ENCODE assay signal across 16 cellular contexts in the genomic region with DNA sequence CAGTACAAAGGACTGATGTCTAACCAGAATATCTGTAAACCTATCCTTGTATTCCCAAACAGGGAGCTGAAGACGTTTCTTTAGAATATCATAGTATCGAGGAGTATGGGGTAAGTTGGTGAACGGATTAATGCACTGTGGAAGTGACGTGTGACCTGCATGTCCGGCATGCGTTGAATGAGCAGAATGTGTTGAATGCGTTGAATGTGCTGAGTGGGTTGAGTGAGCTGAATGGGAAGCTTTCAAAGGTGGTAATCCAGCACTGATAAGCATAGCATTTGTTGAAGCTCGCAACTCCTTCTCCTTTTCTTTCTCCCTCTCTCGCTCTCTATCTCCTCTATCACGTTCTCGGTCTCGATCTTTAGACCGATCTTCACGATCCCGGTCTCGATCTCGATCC. TPM values are rescaled to one million over a fixed set of nuclear protein-coding genes. Genes with fewer than 3 reads are reported as not detected.
DNase-seq lines count a peak whose midpoint lies in the region; ATAC-seq and TF ChIP-seq lines count a peak whose summit lies in the region.
"Had no signal": no experiment of that assay in that cellular context is flagged by ENCODE, and none has a peak within 500 bp of the region (broad histone marks: within the 10 kb centered on the region; RNA-seq: fewer than 3 reads in every experiment).

No MANE protein-coding gene starts in this region.

- H3K27me3 Mint-ChIP-seq in CD4-positive, CD25-positive, alpha-beta regulatory T cell, result no peaks in the 10 kb centered on the region
- no peaks in the 10 kb centered on the region for H3K27me3 Mint-ChIP-seq in WTC11 (ENCODE audit: low read depth)
- no peaks in the 10 kb centered on the region for H3K27me3 Mint-ChIP-seq in naive thymus-derived CD8-positive, alpha-beta T cell

- peaks cover 38% of the 10 kb centered on the region for H3K4me1 ChIP-seq in CD4-positive, CD25-positive, alpha-beta regulatory T cell (ENCODE audit: control insufficient read depth, insufficient read depth, low read length, poor library complexity, severe bottlenecking)
- H3K4me1 ChIP-seq in DND-41 (ENCODE audit: insufficient read depth, low read length) (peaks cover 48% of the 10 kb centered on the region), mesendoderm (ENCODE audit: control insufficient read depth, low read depth, low read length) (peaks cover 5% of the 10 kb centered on the region), esophagus muscularis mucosa (peaks cover 47 to 94% (median 62%) of the 10 kb centered on the region in 4 donors)

- no peak overlapping the region for H3K4ac ChIP-seq in mesendoderm (ENCODE audit: low read depth, low read length)

- POLR2A ChIA-PET in WTC11 (lab: Charles Lee), result no interaction called here
- POLR2A ChIA-PET in naive thymus-derived CD8-positive, alpha-beta T cell (lab: Charles Lee), result interaction anchor here (1.2 kb wide), 1 partner anchor 8 kb away, joined by 6 read pairs; the partner anchor contains the start of gene DHX15

- H3K27me3 ChIP-seq in CD4-positive, CD25-positive, alpha-beta regulatory T cell (ENCODE audit: control insufficient read depth, insufficient read depth, low read length), result no peaks in the 10 kb centered on the region
- H3K27me3 ChIP-seq in DND-41 (ENCODE audit: insufficient read depth, low read length, poor library complexity) (no peaks in the 10 kb centered on the region), mesendoderm (ENCODE audit: insufficient read depth, low read length, poor library complexity) (no peaks in the 10 kb centered on the region), esophagus muscularis mucosa (no peaks in the 10 kb centered on the region)
- H3K27me3 ChIP-seq: BLaER1 had no signal

- H3K4me3 ChIP-seq in CD4-positive, CD25-positive, alpha-beta regulatory T cell (ENCODE audit: low read depth, low read length), result peak overlapping the region; percentile 28
- H3K4me3 ChIP-seq in DND-41 (ENCODE audit: low read depth in 1 of 2, low read length in 2 of 2) (peak overlapping the region in 1 of 2 experiments; percentile 0; a peak in 1 of 4 replicates), mesendoderm (ENCODE audit: low read length) (no peak overlapping the region), esophagus muscularis mucosa (no peak overlapping the region)
- H3K4me3 ChIP-seq: BLaER1, SK-N-MC had no signal

- no peaks in the 10 kb centered on the region for H3K9me3 ChIP-seq in CD4-positive, CD25-positive, alpha-beta regulatory T cell (ENCODE audit: control insufficient read depth in 2 of 2, low read length in 2 of 2)
- no peaks in the 10 kb centered on the region for H3K9me3 ChIP-seq in DND-41 (ENCODE audit: insufficient read depth, low read length, severe bottlenecking)
- no peaks in the 10 kb centered on the region for H3K9me3 ChIP-seq in esophagus muscularis mucosa

- no peak overlapping the region for H3K27ac ChIP-seq in CD4-positive, CD25-positive, alpha-beta regulatory T cell (ENCODE audit: insufficient read depth, low read length, poor library complexity, severe bottlenecking)
- H3K27ac ChIP-seq in DND-41 (ENCODE audit: low read length), result no peak overlapping the region
- no peak overlapping the region for H3K27ac ChIP-seq in mesendoderm (ENCODE audit: low read depth, low read length)
- H3K27ac ChIP-seq in esophagus muscularis mucosa (replicated peaks in 1 of 4), result no peak overlapping the region
- H3K27ac ChIP-seq: BLaER1, SK-N-MC had no signal

- peak overlapping the region in 1 of 4 donors; percentile 42 for H3K4me3 Mint-ChIP-seq in CD4-positive, CD25-positive, alpha-beta regulatory T cell
- no peak overlapping the region; the same call in 1 of the 2 replicates for H3K4me3 Mint-ChIP-seq in WTC11
- H3K4me3 Mint-ChIP-seq in naive thymus-derived CD8-positive, alpha-beta T cell, result peak overlapping the region in 2 of 10 donors; percentile 8 to 22

- H3K4me2 ChIP-seq in DND-41 (ENCODE audit: insufficient read depth, low read length) (peak overlapping the region; percentile 42; the same call in 1 of the 2 replicates), mesendoderm (ENCODE audit: low read length) (no peak overlapping the region)
- H3K4me2 ChIP-seq: BLaER1 had no signal

- H2AK5ac ChIP-seq in mesendoderm (ENCODE audit: low read length), result no peak overlapping the region

- H4K5ac ChIP-seq in mesendoderm (ENCODE audit: low read length), result no peak overlapping the region

- no peak for ATAC-seq in CD4-positive, CD25-positive, alpha-beta regulatory T cell (ENCODE audit: low read depth in 2 of 2)
- ATAC-seq in DND-41 (ENCODE audit: insufficient read depth, low read depth) (no peak), WTC11 (no peak)
- no peak for ATAC-seq in naive thymus-derived CD8-positive, alpha-beta T cell

- H3K56ac ChIP-seq in mesendoderm (ENCODE audit: low read length), result no peak overlapping the region

- intact Hi-C loops in esophagus muscularis mucosa (cut with DNase I), result no loop called here

- DNase-seq in CD4-positive, CD25-positive, alpha-beta regulatory T cell, result no peak
- no peak for DNase-seq in DND-41
- no peak for DNase-seq in WTC11 (ENCODE audit: low spot score)
- DNase-seq in mesendoderm, result peak; percentile 72
- no peak for DNase-seq in naive thymus-derived CD8-positive, alpha-beta T cell
- DNase-seq in esophagus muscularis mucosa (ENCODE audit: extremely low spot score), result no peak
- DNase-seq in NCI-H1694 (lab: John Stamatoyannopoulos, UW), result no peak
- DNase-seq: KBM-7, NCI-H187, NCI-H2107, NCI-H2227 treated with DMSO at 0.1 percent for 48 hours, NCI-H524, NCI-H82, SHP77 had no signal

- H2BK15ac ChIP-seq in mesendoderm (replicated peaks; ENCODE audit: low read depth), result no peak overlapping the region

- H2BK5ac ChIP-seq in mesendoderm (ENCODE audit: low read length), result no peak overlapping the region

- H4K20me1 ChIP-seq in DND-41 (ENCODE audit: insufficient read depth, low read length), result peaks cover 99% of the 10 kb centered on the region

- CTCF ChIA-PET in WTC11 (lab: Charles Lee), result interaction anchor here (1.6 kb wide), 1 partner anchor 101 kb away, joined by 4 read pairs; no protein-coding TSS in a partner anchor

- no peak overlapping the region for H2BK120ac ChIP-seq in mesendoderm (ENCODE audit: low read depth, low read length)

- peaks cover 46% of the 10 kb centered on the region for H3K36me3 ChIP-seq in CD4-positive, CD25-positive, alpha-beta regulatory T cell (ENCODE audit: control insufficient read depth, insufficient read depth, low read length)
- H3K36me3 ChIP-seq in DND-41 (ENCODE audit: insufficient read depth, low read length), result peaks cover 97% of the 10 kb centered on the region
- H3K36me3 ChIP-seq in mesendoderm (ENCODE audit: control insufficient read depth, insufficient read depth, low read length), result peaks cover 9% of the 10 kb centered on the region
- H3K36me3 ChIP-seq in esophagus muscularis mucosa, result peaks cover 15 to 50% (median 33%) of the 10 kb centered on the region in 4 donors

- peaks cover 5% of the 10 kb centered on the region for H3K79me1 ChIP-seq in mesendoderm (ENCODE audit: low read length)

- H3K9ac ChIP-seq in DND-41 (ENCODE audit: low read depth, low read length) (no peak overlapping the region), mesendoderm (ENCODE audit: low read length) (no peak overlapping the region)
- H3K9ac ChIP-seq: BLaER1 had no signal

- no peak overlapping the region for H3K23ac ChIP-seq in mesendoderm (ENCODE audit: low read length)

- TF ChIP-seq EP300 in esophagus muscularis mucosa (IDR thresholded peaks at IDR 0.05), result no peak

- peaks cover 42% of the 10 kb centered on the region for H3K36me3 Mint-ChIP-seq in CD4-positive, CD25-positive, alpha-beta regulatory T cell
- peaks cover 65% of the 10 kb centered on the region for H3K36me3 Mint-ChIP-seq in WTC11
- H3K36me3 Mint-ChIP-seq in naive thymus-derived CD8-positive, alpha-beta T cell, result peaks cover 15 to 83% (median 31%) of the 10 kb centered on the region in 3 donors

- H3K79me2 ChIP-seq in DND-41 (ENCODE audit: insufficient read depth, low read length), result peaks cover 100% of the 10 kb centered on the region
- H3K79me2 ChIP-seq in mesendoderm (ENCODE audit: control insufficient read depth, insufficient read depth, low read length), result peaks cover 92% of the 10 kb centered on the region

- peaks cover 0 to 1% (median 0%) of the 10 kb centered on the region in 7 donors for H3K9me3 Mint-ChIP-seq in CD4-positive, CD25-positive, alpha-beta regulatory T cell
- H3K9me3 Mint-ChIP-seq in WTC11, result peaks cover 2% of the 10 kb centered on the region
- H3K9me3 Mint-ChIP-seq in naive thymus-derived CD8-positive, alpha-beta T cell, result no peaks in the 10 kb centered on the region

- TF ChIP-seq CTCF in DND-41 (IDR thresholded peaks at IDR 0.05; ENCODE audit: borderline replicate concordance, extremely low read depth, low read length, poor library complexity, severe bottlenecking), result no peak
- TF ChIP-seq CTCF in WTC11 (IDR thresholded peaks at IDR 0.05), result no peak
- TF ChIP-seq CTCF in esophagus muscularis mucosa (IDR thresholded peaks at IDR 0.05), result no peak

- no peak for TF ChIP-seq POLR2A in esophagus muscularis mucosa (IDR thresholded peaks at IDR 0.05; ENCODE audit: low read depth)

- peaks cover 38 to 87% (median 70%) of the 10 kb centered on the region in 4 donors for H3K4me1 Mint-ChIP-seq in CD4-positive, CD25-positive, alpha-beta regulatory T cell
- peaks cover 70% of the 10 kb centered on the region for H3K4me1 Mint-ChIP-seq in WTC11
- H3K4me1 Mint-ChIP-seq in naive thymus-derived CD8-positive, alpha-beta T cell, result peaks cover 22 to 88% (median 81%) of the 10 kb centered on the region in 4 donors

- WGBS in mesendoderm (ENCODE audit: extremely low coverage, insufficient coverage, low lambda C conversion rate), result over 99% methylated on average over 10 of the region's 17 CpGs
- 94% methylated on average over 17 of the region's 17 CpGs for WGBS in esophagus muscularis mucosa

- no peak overlapping the region for H3K18ac ChIP-seq in mesendoderm (ENCODE audit: low read length)

- no peak overlapping the region for H2AFZ ChIP-seq in DND-41 (ENCODE audit: low read depth, low read length)

- peak overlapping the region in 1 of 3 donors; percentile 72 for H3K27ac Mint-ChIP-seq in CD4-positive, CD25-positive, alpha-beta regulatory T cell
- H3K27ac Mint-ChIP-seq in WTC11, result peak overlapping the region; percentile 77
- H3K27ac Mint-ChIP-seq in naive thymus-derived CD8-positive, alpha-beta T cell, result peak overlapping the region in 2 of 10 donors; percentile 37 to 44

- H4K8ac ChIP-seq in mesendoderm (ENCODE audit: low read depth, low read length), result no peak overlapping the region

TF ChIP-seq in WTC11, 78 proteins besides CTCF, POLR2A, EP300 and RAD21 (continues in another document):
- TF ChIP-seq HMGA2 (CRISPR knock-in tag; IDR thresholded peaks at IDR 0.05), result no peak
- no peak for TF ChIP-seq ZNF263 (CRISPR knock-in tag; IDR thresholded peaks at IDR 0.05; ENCODE audit: low read depth)
- no peak for TF ChIP-seq ZNF219 (CRISPR knock-in tag; IDR thresholded peaks at IDR 0.05; ENCODE audit: borderline replicate concordance)
- TF ChIP-seq SOX15 (CRISPR knock-in tag; IDR thresholded peaks at IDR 0.05), result no peak

RNA-seq across cellular contexts. Expression of gene DHX15, which starts 8.1 kb away (rescaled TPM):
- 169 TPM for total RNA-seq in CD4-positive, CD25-positive, alpha-beta regulatory T cell
- polyA plus RNA-seq in CD4-positive, CD25-positive, alpha-beta regulatory T cell, result 10 to 100 TPM; 43.2 to 72.0 (median 50.4) TPM
- total RNA-seq in WTC11 (2021), result 210 to 240 TPM (median 213 TPM) in 3 replicates
- polyA plus RNA-seq in mesendoderm (2013, experiment 1 of 2), result 183 TPM
- polyA plus RNA-seq in mesendoderm (2013, experiment 2 of 2), result 182 TPM
- 100 to 1,000 TPM; 155 to 157 TPM for total RNA-seq in naive thymus-derived CD8-positive, alpha-beta T cell
- polyA plus RNA-seq in naive thymus-derived CD8-positive, alpha-beta T cell, result 10 to 100 TPM; 36.5 to 49.4 (median 38.0) TPM
- 100 to 1,000 TPM in 2 of 4 donors, 10 to 100 TPM in 2; 86.8 to 113 (median 94.4) TPM for total RNA-seq in esophagus muscularis mucosa
